30 cellular contexts compared by ENCODE assay signal in the genomic region with DNA sequence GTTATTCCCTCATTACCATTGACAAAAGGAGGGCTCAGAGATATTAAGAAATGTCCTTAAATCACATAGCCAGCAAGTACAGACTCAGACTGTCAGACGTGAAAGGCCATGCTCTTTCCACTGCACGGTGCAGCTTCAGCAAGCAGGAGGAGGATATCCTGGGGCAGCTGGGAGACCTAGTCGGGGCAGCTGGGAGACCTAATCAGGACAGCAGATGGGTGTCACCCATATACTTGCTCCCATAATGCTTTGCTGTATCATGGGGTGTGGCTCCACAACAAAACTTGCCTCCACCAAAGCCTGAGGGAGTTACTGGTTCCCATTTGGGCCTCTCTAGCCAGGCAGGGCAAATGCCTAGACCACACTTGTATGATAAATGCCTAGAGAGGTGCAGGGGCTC. TPM values are rescaled to one million over a fixed set of nuclear protein-coding genes. Genes with fewer than 3 reads are reported as not detected.
"Had no signal": no experiment of that assay in that cellular context is flagged by ENCODE, and none has a peak within 500 bp of the region (broad histone marks: within the 10 kb centered on the region; RNA-seq: fewer than 3 reads in every experiment).

No MANE protein-coding gene starts in this region.

- H3K9me3 ChIP-seq: ascending aorta, body of pancreas, SJSA1 had no signal

- H3K4me1 ChIP-seq: ascending aorta, body of pancreas, SJSA1 had no signal

- H3K27ac ChIP-seq: ascending aorta, body of pancreas, KMS-11, SJSA1 had no signal

- ATAC-seq: activated CD4-positive, CD25-positive, alpha-beta regulatory T cell treated with anti-CD3 and anti-CD28 coated beads, Interleukin-2, amount 50 U/mL, for 24 hours; activated CD8-positive, alpha-beta T cell treated with anti-CD3 and anti-CD28 coated beads for 36 hours; activated naive CD8-positive, alpha-beta T cell treated with anti-CD3 and anti-CD28 coated beads, Interleukin-2, amount 50 U/mL, for 24 hours; activated T-cell treated with anti-CD3 and anti-CD28 coated beads, Interleukin-2, amount 50 U/mL, for 72 hours; body of pancreas; Panc1; SK-N-SH treated with all-trans-retinoic acid at 6 μM for 48 hours had no signal

- DNase-seq: activated CD4-positive, alpha-beta T cell treated with anti-CD3 and anti-CD28 coated beads for 4 hours; activated CD8-positive, alpha-beta memory T cell treated with anti-CD3 and anti-CD28 coated beads, Interleukin-2, amount 50 U/mL, for 4 hours; activated CD8-positive, alpha-beta T cell treated with anti-CD3 and anti-CD28 coated beads for 36 hours; activated naive CD4-positive, alpha-beta T cell; activated naive CD8-positive, alpha-beta T cell treated with anti-CD3 and anti-CD28 coated beads, Interleukin-2, amount 50 U/mL, for 24 hours; activated T-cell treated with anti-CD3 and anti-CD28 coated beads, Interleukin-2, amount 50 U/mL, for 72 hours; amniotic stem cell; body of pancreas; central memory CD4-positive, alpha-beta T cell; NCI-H1092; NCI-H1417; NCI-H1930; NCI-H2171; NCI-H2227 treated with DMSO at 0.1 percent for 48 hours; NCI-H446 treated with DMSO at 0.1 percent for 48 hours; NCI-H524 treated with DMSO at 0.1 percent for 48 hours; NCI-H748 treated with DMSO at 0.1 percent for 48 hours; OCI-M1; SHP77; SW 1271 had no signal

- H3K27me3 ChIP-seq: ascending aorta, body of pancreas, SJSA1 had no signal

- H3K36me3 Mint-ChIP-seq: activated naive CD4-positive, alpha-beta T cell treated with anti-CD3 and anti-CD28 coated beads, Interleukin-2, amount 50 U/mL, for 24 hours had no signal

- H3K36me3 ChIP-seq: ascending aorta, SJSA1 had no signal

- H3K4me3 ChIP-seq: ascending aorta, body of pancreas, SJSA1 had no signal

- H3K27ac Mint-ChIP-seq: activated CD8-positive, alpha-beta T cell treated with anti-CD3 and anti-CD28 coated beads for 36 hours; activated naive CD4-positive, alpha-beta T cell treated with anti-CD3 and anti-CD28 coated beads, Interleukin-2, amount 50 U/mL, for 24 hours; activated naive CD8-positive, alpha-beta T cell treated with anti-CD3 and anti-CD28 coated beads, Interleukin-2, amount 50 U/mL, for 24 hours; activated T-cell treated with anti-CD3 and anti-CD28 coated beads, Interleukin-2, amount 50 U/mL, for 72 hours; activated T-helper 2 cell treated with anti-CD3 and anti-CD28 coated beads, Interferon-gamma antibody, Interleukin-2, Interleukin-4, amounts not matched to agents 10 μg/mL and 5 μg/mL and 100 μg/mL, durations not matched to agents 14 hours and 24 hours and 36 hours had no signal

- H3K9me3 Mint-ChIP-seq: activated CD8-positive, alpha-beta T cell treated with anti-CD3 and anti-CD28 coated beads for 36 hours; activated naive CD4-positive, alpha-beta T cell treated with anti-CD3 and anti-CD28 coated beads, Interleukin-2, amount 50 U/mL, for 24 hours; activated naive CD8-positive, alpha-beta T cell treated with anti-CD3 and anti-CD28 coated beads, Interleukin-2, amount 50 U/mL, for 24 hours; activated T-cell treated with anti-CD3 and anti-CD28 coated beads, Interleukin-2, amount 50 U/mL, for 72 hours; activated T-helper 2 cell treated with anti-CD3 and anti-CD28 coated beads, Interferon-gamma antibody, Interleukin-2, Interleukin-4, amounts not matched to agents 10 μg/mL and 5 μg/mL and 100 μg/mL, durations not matched to agents 14 hours and 24 hours and 36 hours had no signal

- H3K4me3 Mint-ChIP-seq: activated CD8-positive, alpha-beta T cell treated with anti-CD3 and anti-CD28 coated beads for 36 hours; activated naive CD4-positive, alpha-beta T cell treated with anti-CD3 and anti-CD28 coated beads, Interleukin-2, amount 50 U/mL, for 24 hours; activated naive CD8-positive, alpha-beta T cell treated with anti-CD3 and anti-CD28 coated beads, Interleukin-2, amount 50 U/mL, for 24 hours; activated T-cell treated with anti-CD3 and anti-CD28 coated beads, Interleukin-2, amount 50 U/mL, for 72 hours had no signal

- H3K4me1 Mint-ChIP-seq: activated naive CD4-positive, alpha-beta T cell treated with anti-CD3 and anti-CD28 coated beads, Interleukin-2, amount 50 U/mL, for 24 hours; activated naive CD8-positive, alpha-beta T cell treated with anti-CD3 and anti-CD28 coated beads, Interleukin-2, amount 50 U/mL, for 24 hours had no signal

- H3K27me3 Mint-ChIP-seq: activated naive CD8-positive, alpha-beta T cell treated with anti-CD3 and anti-CD28 coated beads, Interleukin-2, amount 50 U/mL, for 24 hours had no signal

RNA-seq across cellular contexts. Expression of gene GRID1, which starts 55.4 kb away (rescaled TPM):
- total RNA-seq: activated CD8-positive, alpha-beta T cell treated with anti-CD3 and anti-CD28 coated beads for 36 hours; activated T-cell treated with anti-CD3 and anti-CD28 coated beads, Interleukin-2, amount 50 U/mL, for 72 hours; activated T-helper 2 cell treated with anti-CD3 and anti-CD28 coated beads, Interferon-gamma antibody, Interleukin-2, Interleukin-4, amounts not matched to agents 10 μg/mL and 5 μg/mL and 100 μg/mL, durations not matched to agents 14 hours and 24 hours and 36 hours; MCF 10A; T-helper 1 cell treated with Interleukin-12 subunit alpha and Interleukin-12 subunit beta and Interleukin-4 antibody, amounts not matched to agents 30 ng/mL and 1 ng/mL, for 36 hours had no signal
